21 cellular contexts compared by ENCODE assay signal in the genomic region with DNA sequence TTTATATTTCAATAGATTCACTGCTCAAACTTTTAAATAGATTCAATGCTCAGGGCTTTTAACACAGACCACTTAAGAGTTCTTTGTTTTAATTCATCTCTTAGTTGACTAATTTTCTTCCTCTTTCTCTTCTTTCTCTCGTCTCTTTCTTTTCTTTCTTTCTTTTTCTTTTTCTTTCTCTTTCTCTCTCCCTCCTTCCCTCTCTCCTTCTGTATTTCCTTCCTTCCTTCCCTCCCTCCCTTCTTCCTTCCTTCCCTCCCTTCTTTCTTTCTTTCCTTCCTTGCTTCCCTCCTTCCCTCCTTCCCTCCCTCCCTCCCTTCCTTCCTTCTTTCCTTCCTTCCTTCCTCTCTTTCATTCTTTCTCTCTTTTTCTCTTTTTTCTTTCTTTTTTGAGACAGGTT.
DNase-seq lines count a peak whose midpoint lies in the region; ATAC-seq, FAIRE-seq and TF ChIP-seq lines count a peak whose summit lies in the region.
"Had no signal": no experiment of that assay in that cellular context is flagged by ENCODE, and none has a peak within 500 bp of the region (broad histone marks: within the 10 kb centered on the region; RNA-seq: fewer than 3 reads in every experiment).

No MANE protein-coding gene starts in this region.

- H3K27me3 ChIP-seq in K562 (ENCODE audit: control insufficient read depth in 2 of 2, insufficient read depth in 2 of 2, low read length in 2 of 2), result peaks cover 8 to 24% of the 10 kb centered on the region in 2 experiments
- H3K27me3 ChIP-seq: BLaER1 treated with 17β-estradiol and CSF1 and Interleukin-3, amounts not matched to agents 10 nM and 100 nM had no signal

- no peak overlapping the region for H3K4me3 ChIP-seq in K562
- H3K4me3 ChIP-seq: A549; BLaER1 treated with 17β-estradiol and CSF1 and Interleukin-3, amounts not matched to agents 10 nM and 100 nM had no signal

- TF ChIP-seq RAD21 in K562 (CRISPR knock-in tag; conservative IDR thresholded peaks at IDR 0.05 in 1 of 2, IDR thresholded peaks at IDR 0.05 in 1 of 2), result no peak

- no peaks in the 10 kb centered on the region for H3K9me3 Mint-ChIP-seq in activated CD8-positive, alpha-beta memory T cell treated with anti-CD3 and anti-CD28 coated beads, Interleukin-2, amount 10 ng/mL, durations not matched to agents 7 days and 5 days (ENCODE audit: low read depth)
- H3K9me3 Mint-ChIP-seq: CD4-positive, alpha-beta T cell; CD8-positive, alpha-beta T cell had no signal

- no peak for ATAC-seq in activated CD8-positive, alpha-beta memory T cell treated with anti-CD3 and anti-CD28 coated beads, Interleukin-2, amount 10 ng/mL, durations not matched to agents 7 days and 5 days
- no peak for ATAC-seq in K562
- no peak for ATAC-seq in GM18907 (IDR thresholded peaks at IDR 0.05; ENCODE audit: unreplicated experiment)
- ATAC-seq: A549; CD8-positive, alpha-beta T cell had no signal

- peaks cover 2% of the 10 kb centered on the region for H3K4me1 Mint-ChIP-seq in activated CD8-positive, alpha-beta memory T cell treated with anti-CD3 and anti-CD28 coated beads, Interleukin-2, amount 10 ng/mL, durations not matched to agents 7 days and 5 days
- H3K4me1 Mint-ChIP-seq: B cell had no signal

- no peak for TF ChIP-seq CTCF in K562 (IDR thresholded peaks at IDR 0.05 in 2 of 3, conservative IDR thresholded peaks at IDR 0.05 in 1 of 3; ENCODE audit: insufficient read depth in 2 of 3, low read depth in 1 of 3, low read length in 3 of 3)

- no peak overlapping the region for H3K27ac Mint-ChIP-seq in activated CD8-positive, alpha-beta memory T cell treated with anti-CD3 and anti-CD28 coated beads, Interleukin-2, amount 10 ng/mL, durations not matched to agents 7 days and 5 days
- H3K27ac Mint-ChIP-seq: B cell; CD4-positive, alpha-beta T cell; CD8-positive, alpha-beta T cell had no signal

- BruUV-seq in K562 (replicated peaks; lab: Mats Ljungman, UMichigan), result no TSS peak

- peak overlapping the region; percentile 17 for H3K4me3 Mint-ChIP-seq in activated CD8-positive, alpha-beta memory T cell treated with anti-CD3 and anti-CD28 coated beads, Interleukin-2, amount 10 ng/mL, durations not matched to agents 7 days and 5 days
- H3K4me3 Mint-ChIP-seq: B cell; CD4-positive, alpha-beta T cell; CD8-positive, alpha-beta T cell had no signal

- H3K36me3 ChIP-seq in K562 (ENCODE audit: control insufficient read depth, insufficient read depth, low read length), result no peaks in the 10 kb centered on the region
- H3K36me3 ChIP-seq: BLaER1 treated with 17β-estradiol and CSF1 and Interleukin-3, amounts not matched to agents 10 nM and 100 nM had no signal

- WGBS in K562 (ENCODE audit: insufficient coverage, low coverage, missing lambda C conversion rate), result no CpG with 5 or more reads among the region's 1 CpG

- no peaks in the 10 kb centered on the region; the same call in 1 of the 2 replicates for H3K9me3 ChIP-seq in K562 (replicated peaks; ENCODE audit: control insufficient read depth, insufficient read depth, low read depth, low read length)
- H3K9me3 ChIP-seq: A549, Caco-2 had no signal

- no peaks in the 10 kb centered on the region for H4K20me1 ChIP-seq in K562 (replicated peaks; ENCODE audit: control insufficient read depth, insufficient read depth, low read length)
- H4K20me1 ChIP-seq: BLaER1 treated with 17β-estradiol and CSF1 and Interleukin-3, amounts not matched to agents 10 nM and 100 nM had no signal

- TF ChIP-seq POLR2A in K562 (conservative IDR thresholded peaks at IDR 0.05), result no peak

- no peaks in the 10 kb centered on the region for H3K9me1 ChIP-seq in K562 (ENCODE audit: control insufficient read depth, insufficient read depth, low read length)

- H3K27me3 Mint-ChIP-seq in activated CD8-positive, alpha-beta memory T cell treated with anti-CD3 and anti-CD28 coated beads, Interleukin-2, amount 10 ng/mL, durations not matched to agents 7 days and 5 days, result peaks cover 20% of the 10 kb centered on the region

- no peaks in the 10 kb centered on the region for H3K79me2 ChIP-seq in K562 (ENCODE audit: control insufficient read depth, insufficient read depth, low read length)

- no peak overlapping the region for H3K9ac ChIP-seq in K562 (ENCODE audit: insufficient read depth in 1 of 2, low read depth in 2 of 2, low read length in 2 of 2)
- H3K9ac ChIP-seq: BLaER1 treated with 17β-estradiol and CSF1 and Interleukin-3, amounts not matched to agents 10 nM and 100 nM had no signal

- in situ Hi-C loops in K562 (cut with MboI), result loop anchor here (25.0 kb wide), 1 partner anchor 1032 kb away; no protein-coding TSS in a partner anchor

- H3K4me1 ChIP-seq in K562 (replicated peaks in 1 of 2; ENCODE audit: control insufficient read depth in 2 of 2, insufficient read depth in 2 of 2, low read length in 2 of 2), result no peaks in the 10 kb centered on the region
- H3K4me1 ChIP-seq: A549; BLaER1 treated with 17β-estradiol and CSF1 and Interleukin-3, amounts not matched to agents 10 nM and 100 nM; Caco-2 had no signal

- no peak overlapping the region for H2AFZ ChIP-seq in K562 (ENCODE audit: low read depth, low read length)

- no peak overlapping the region for H3K27ac ChIP-seq in K562 (ENCODE audit: extremely low read depth, low read depth, low read length)
- H3K27ac ChIP-seq: 22Rv1; A549; BLaER1 treated with 17β-estradiol and CSF1 and Interleukin-3, amounts not matched to agents 10 nM and 100 nM; C4-2B had no signal

- H3K4me2 ChIP-seq in K562 (ENCODE audit: insufficient read depth, low read length), result no peak overlapping the region
- H3K4me2 ChIP-seq: A549; BLaER1 treated with 17β-estradiol and CSF1 and Interleukin-3, amounts not matched to agents 10 nM and 100 nM had no signal

- no peak for DNase-seq in activated CD8-positive, alpha-beta memory T cell treated with anti-CD3 and anti-CD28 coated beads, Interleukin-2, amount 10 ng/mL, durations not matched to agents 7 days and 5 days
- DNase-seq in activated CD8-positive, alpha-beta memory T cell treated with anti-CD3 and anti-CD28 coated beads, Interleukin-2, amount 50 U/mL, for 48 hours, result no peak
- DNase-seq in K562 (ENCODE audit: extremely low read depth in 1 of 4, low spot score in 3 of 4) (no peak), SIG-M5 (lab: John Stamatoyannopoulos, UW) (no peak)
- DNase-seq: AML-193; Caco-2; Calu3; CD4-positive, alpha-beta T cell; CD8-positive, alpha-beta T cell; DMS79 treated with DMSO at 0.1 percent for 48 hours; GF-D8 had no signal

- POLR2A ChIA-PET in K562 (lab: Yijun Ruan, JAX), result no interaction called here

- TF ChIP-seq EP300 in K562 (IDR thresholded peaks at IDR 0.05; ENCODE audit: low read length), result no peak

- CTCF ChIA-PET in activated CD8-positive, alpha-beta memory T cell treated with anti-CD3 and anti-CD28 coated beads, Interleukin-2, amount 10 ng/mL, durations not matched to agents 7 days and 5 days (lab: Charles Lee), result no interaction called here
- CTCF ChIA-PET in K562 (lab: Yijun Ruan, JAX; ENCODE audit: low intra/inter-chr PET ratio), result no interaction called here

- no peaks in the 10 kb centered on the region for H3K36me3 Mint-ChIP-seq in activated CD8-positive, alpha-beta memory T cell treated with anti-CD3 and anti-CD28 coated beads, Interleukin-2, amount 10 ng/mL, durations not matched to agents 7 days and 5 days
- H3K36me3 Mint-ChIP-seq: CD8-positive, alpha-beta T cell had no signal

- no peak for FAIRE-seq in K562 (lab: Jason Lieb, UNC)
- FAIRE-seq: A549, D721Med, G401.6, GM12891, GM19239 had no signal

- intact Hi-C loops in K562 (cut with micrococcal nuclease), result no loop called here

TF ChIP-seq in K562, 482 proteins besides CTCF, POLR2A, EP300 and RAD21:
- no peak for TF ChIP-seq SRSF9 (IDR thresholded peaks at IDR 0.05; ENCODE audit: borderline replicate concordance, low read depth, low read length)
- TF ChIP-seq, protein P1, sequence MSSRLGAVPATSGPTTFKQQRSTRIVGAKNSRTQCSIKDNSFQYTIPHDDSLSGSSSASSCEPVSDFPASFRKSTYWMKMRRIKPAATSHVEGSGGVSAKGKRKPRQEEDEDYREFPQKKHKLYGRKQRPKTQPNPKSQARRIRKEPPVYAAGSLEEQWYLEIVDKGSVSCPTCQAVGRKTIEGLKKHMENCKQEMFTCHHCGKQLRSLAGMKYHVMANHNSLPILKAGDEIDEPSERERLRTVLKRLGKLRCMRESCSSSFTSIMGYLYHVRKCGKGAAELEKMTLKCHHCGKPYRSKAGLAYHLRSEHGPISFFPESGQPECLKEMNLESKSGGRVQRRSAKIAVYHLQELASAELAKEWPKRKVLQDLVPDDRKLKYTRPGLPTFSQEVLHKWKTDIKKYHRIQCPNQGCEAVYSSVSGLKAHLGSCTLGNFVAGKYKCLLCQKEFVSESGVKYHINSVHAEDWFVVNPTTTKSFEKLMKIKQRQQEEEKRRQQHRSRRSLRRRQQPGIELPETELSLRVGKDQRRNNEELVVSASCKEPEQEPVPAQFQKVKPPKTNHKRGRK (tag; IDR thresholded peaks at IDR 0.05), result peak; percentile 92
